ENCODE assay signal across 8 cellular contexts in genomic region chr10:48306265-48306869, GRCh38. TPM values are rescaled to one million over a fixed set of nuclear protein-coding genes. Genes with fewer than 3 reads are reported as not detected.
DNase-seq lines count a peak whose midpoint lies in the region; ATAC-seq and TF ChIP-seq lines count a peak whose summit lies in the region.

MAPK8 (plus strand) TSS chr10:48306677; CDS start chr10:48401661, 94,984 bp downstream.

- H3K9me3 Mint-ChIP-seq in brain, result peaks cover 0 to 3% (median 0%) of the 10 kb centered on the region in 5 experiments

- H3K4me1 ChIP-seq in iPS DF 6.9 (ENCODE audit: control insufficient read depth, insufficient read depth, low read length), result no peaks in the 10 kb centered on the region

- H3K36me3 ChIP-seq in iPS DF 6.9 (ENCODE audit: control insufficient read depth, insufficient read depth, low read length), result no peaks in the 10 kb centered on the region

- peaks cover 12% of the 10 kb centered on the region for H3K27me3 Mint-ChIP-seq in brain

- no peaks in the 10 kb centered on the region for H3K9me3 ChIP-seq in iPS DF 6.9 (ENCODE audit: control insufficient read depth, insufficient read depth, low read length)

- peak within 1 kb of the TSS; percentile 86 to 95 (median 95) for H3K27ac Mint-ChIP-seq in brain

- peaks cover 14% of the 10 kb centered on the region for H3K36me3 Mint-ChIP-seq in brain

- no peaks in the 10 kb centered on the region for H3K27me3 ChIP-seq in iPS DF 6.9 (ENCODE audit: control insufficient read depth, insufficient read depth, low read length)

- ATAC-seq in GM18858 (IDR thresholded peaks at IDR 0.05; ENCODE audit: unreplicated experiment) (peak; percentile 73), HG03066 (IDR thresholded peaks at IDR 0.05; ENCODE audit: low read depth, unreplicated experiment) (peak; percentile 79)

- no CpG with 5 or more reads among the region's 86 CpGs for WGBS in iPS DF 6.9 (ENCODE audit: insufficient coverage, insufficient read length)

- TF ChIP-seq CTCF in brain (conservative IDR thresholded peaks at IDR 0.05), result no peak

- H3K27ac ChIP-seq in iPS DF 6.9 (ENCODE audit: low read length), result no peak within 1 kb of the TSS

- peak within 1 kb of the TSS; percentile 88 to 95 (median 90) for H3K4me3 Mint-ChIP-seq in brain

- DNase-seq in 8988T (peak; percentile 95), NCI-H2107 treated with DMSO at 0.1 percent for 48 hours (lab: John Stamatoyannopoulos, UW; ENCODE audit: unreplicated experiment) (peak; percentile 30), UCSD-AML1 (lab: John Stamatoyannopoulos, UW; ENCODE audit: unreplicated experiment) (peak; percentile 92), iPS DF 6.9 (ENCODE audit: low read depth, low spot score) (peak; percentile 87), skeletal muscle cell (ENCODE audit: low read depth) (peak; percentile 34)

- H3K4me1 Mint-ChIP-seq in brain, result peaks cover 39% of the 10 kb centered on the region

- peak within 1 kb of the TSS; percentile 88 for H3K4me3 ChIP-seq in iPS DF 6.9 (ENCODE audit: low read length)
- H3K4me3 ChIP-seq in skeletal muscle cell (ENCODE audit: low read depth, low read length), result peak within 1 kb of the TSS; percentile 87

RNA-seq across cellular contexts. Expression of gene MAPK8, which starts in this region (rescaled TPM):
- polyA plus RNA-seq in brain (ENCODE audit: insufficient read depth, low read depth, low replicate concordance), result 51.9 TPM

Comparison
In these comparisons a context has a peak if more than half of its experiments do, and no peak if none do; other contexts are left out.
1. DNase-seq: peak in every context shown above with its lines; median percentile 95 in 8988T; 92 in UCSD-AML1; 87 in iPS DF 6.9; 34 in skeletal muscle cell; 30 in NCI-H2107 treated with DMSO at 0.1 percent for 48 hours.